33 cellular contexts compared by ENCODE assay signal in the genomic region with DNA sequence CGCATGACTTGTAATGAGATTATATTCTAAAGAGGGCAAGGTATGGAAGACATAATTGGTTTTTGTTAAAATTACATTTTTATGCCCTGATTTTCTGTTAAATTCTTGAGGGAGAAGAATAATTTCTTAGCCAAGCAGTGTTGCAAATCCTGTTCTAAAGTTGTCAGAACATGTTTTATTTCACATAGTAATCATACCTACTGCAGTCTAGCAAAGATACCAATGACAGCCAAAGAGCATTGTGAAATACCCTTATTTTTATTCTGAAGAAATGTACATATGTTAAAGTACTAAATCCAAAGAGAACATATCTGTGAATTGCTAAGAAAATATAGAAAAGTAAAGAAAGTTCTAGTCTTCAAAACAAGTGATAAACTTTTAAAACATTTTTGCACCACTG. TPM values are rescaled to one million over a fixed set of nuclear protein-coding genes. Genes with fewer than 3 reads are reported as not detected.
"Had no signal": no experiment of that assay in that cellular context is flagged by ENCODE, and none has a peak within 500 bp of the region (broad histone marks: within the 10 kb centered on the region; RNA-seq: fewer than 3 reads in every experiment).

No MANE protein-coding gene starts in this region.

- ATAC-seq: activated CD8-positive, alpha-beta memory T cell treated with anti-CD3 and anti-CD28 coated beads, Interleukin-2, amount 10 ng/mL, durations not matched to agents 7 days and 5 days; activated T-cell treated with anti-CD3 and anti-CD28 coated beads, Interleukin-2, amount 50 U/mL, for 4 hours; activated T-helper 17 cell treated with anti-CD3 and anti-CD28 coated beads, Interleukin-2, amount 50 U/mL, for 72 hours; body of pancreas; Right ventricle myocardium inferior; T-cell had no signal

- H3K4me1 ChIP-seq: ascending aorta, body of pancreas had no signal

- H3K27ac ChIP-seq: adrenal gland, ascending aorta, body of pancreas, cardiac muscle cell, SK-N-MC had no signal

- H3K36me3 ChIP-seq: adrenal gland, ascending aorta, cardiac muscle cell had no signal

- H3K27me3 ChIP-seq: adrenal gland, ascending aorta, body of pancreas, cardiac muscle cell had no signal

- H3K4me3 ChIP-seq: adrenal gland, ascending aorta, body of pancreas, cardiac muscle cell, SK-N-MC had no signal

- DNase-seq: activated B cell treated with CpG ODN at 0.5 μM for 24 hours; activated CD4-positive, alpha-beta T cell treated with anti-CD3 and anti-CD28 coated beads for 1 hour; activated CD4-positive, alpha-beta T cell treated with anti-CD3 and anti-CD28 coated beads, Interleukin-2, amount 10 ng/mL, durations not matched to agents 24 days and 14 days; activated CD4-positive, alpha-beta T cell treated with anti-CD3 and anti-CD28 coated beads, Interleukin-2, amount 50 U/mL, for 48 hours; activated CD8-positive, alpha-beta memory T cell treated with anti-CD3 and anti-CD28 coated beads, Interleukin-2, amount 10 ng/mL, durations not matched to agents 7 days and 5 days; activated gamma-delta T cell; activated naive CD4-positive, alpha-beta T cell treated with anti-CD3 and anti-CD28 coated beads, Interleukin-2, amount 10 ng/mL, durations not matched to agents 7 days and 5 days; activated naive CD8-positive, alpha-beta T cell treated with anti-CD3 and anti-CD28 coated beads for 36 hours; activated T-cell treated with anti-CD3 and anti-CD28 coated beads, Interleukin-2, amount 50 U/mL, for 4 hours; adrenal gland; body of pancreas; KG1; NCI-H1092; NCI-H1417; NCI-H2029; NCI-H2107; NCI-H2171 treated with DMSO at 0.1 percent for 48 hours; NCI-H226; NCI-H526 treated with DMSO at 0.1 percent for 48 hours; NCI-H82; T-cell; T-helper 2 cell; T1000 had no signal

- H3K9me3 ChIP-seq: adrenal gland, ascending aorta, body of pancreas had no signal

- FAIRE-seq: TTC549 had no signal

RNA-seq across cellular contexts. Expression of a gene that starts 46.3 kb away (rescaled TPM):
- total RNA-seq: activated B cell treated with CpG ODN at 0.5 μM for 24 hours; activated CD4-positive, alpha-beta T cell treated with anti-CD3 and anti-CD28 coated beads, Interleukin-2, amount 10 ng/mL, durations not matched to agents 24 days and 14 days; activated CD8-positive, alpha-beta memory T cell treated with anti-CD3 and anti-CD28 coated beads, Interleukin-2, amount 10 ng/mL, durations not matched to agents 7 days and 5 days; activated naive CD8-positive, alpha-beta T cell treated with anti-CD3 and anti-CD28 coated beads for 36 hours; activated T-cell treated with anti-CD3 and anti-CD28 coated beads, Interleukin-2, amount 50 U/mL, for 4 hours; activated T-helper 17 cell treated with anti-CD3 and anti-CD28 coated beads, Interleukin-2, amount 50 U/mL, for 72 hours; adrenal gland; ascending aorta; body of pancreas; cardiac muscle cell; LHCN-M2; M059J; OCI-LY7; Right ventricle myocardium inferior; RPMI7951 had no signal
- polyA plus RNA-seq: cardiac muscle cell had no signal
